In the genomic region with DNA sequence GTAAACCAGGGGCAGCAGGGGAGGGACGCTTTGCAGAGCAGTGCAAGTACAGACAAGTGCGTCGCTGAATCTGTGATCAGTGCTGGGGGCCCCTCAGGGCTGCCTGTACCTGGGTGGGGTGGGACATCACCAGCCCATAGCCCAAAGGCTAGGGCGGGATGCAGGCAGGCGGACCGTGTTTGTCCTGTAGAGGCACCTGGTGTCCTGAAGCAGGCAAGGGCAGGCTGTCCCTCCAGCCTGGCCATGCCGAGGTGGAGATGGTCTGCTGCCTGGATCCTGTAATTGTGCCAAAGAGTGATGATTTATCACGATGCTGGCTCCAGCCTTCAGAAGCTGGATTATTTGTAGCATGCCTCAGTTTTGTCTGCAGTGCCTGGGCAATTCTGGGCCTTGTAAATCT, we compare ENCODE assay signal across 17 cellular contexts.
DNase-seq lines count a peak whose midpoint lies in the region; ATAC-seq and TF ChIP-seq lines count a peak whose summit lies in the region.
"Had no signal": no experiment of that assay in that cellular context is flagged by ENCODE, and none has a peak within 500 bp of the region (broad histone marks: within the 10 kb centered on the region; RNA-seq: fewer than 3 reads in every experiment).

No MANE protein-coding gene starts in this region.

- H3K9me3 ChIP-seq in left ventricle myocardium inferior (replicated peaks) (no peaks in the 10 kb centered on the region), T-helper 17 cell (ENCODE audit: control insufficient read depth, low read length, poor library complexity, severe bottlenecking) (no peaks in the 10 kb centered on the region), aorta (ENCODE audit: control insufficient read depth, low read length) (no peaks in the 10 kb centered on the region)

- no peak overlapping the region for H3K4me3 Mint-ChIP-seq in T-helper 17 cell
- H3K4me3 Mint-ChIP-seq: activated B cell treated with CpG ODN at 0.5 μM for 24 hours had no signal

- H3K36me3 Mint-ChIP-seq in T-helper 17 cell (ENCODE audit: low read depth) = peaks cover 3% of the 10 kb centered on the region

- no peak for DNase-seq in left cardiac atrium
- no peak for DNase-seq in left ventricle myocardium inferior
- no peak for DNase-seq in T-helper 17 cell
- peak; percentile 93 for DNase-seq in left kidney (ENCODE audit: low read depth, low spot score)
- no peak for DNase-seq in aorta
- DNase-seq in inferior parietal cortex (ENCODE audit: extremely low spot score) = no peak
- DNase-seq in NOMO-1 treated with DMSO at 0.1 percent for 48 hours (lab: John Stamatoyannopoulos, UW; ENCODE audit: unreplicated experiment) = no peak
- no peak for DNase-seq in DMS53 (lab: John Stamatoyannopoulos, UW)
- DNase-seq: activated B cell treated with CpG ODN at 0.5 μM for 24 hours; activated effector memory CD4-positive, alpha-beta T cell treated with anti-CD3 and anti-CD28 coated beads, Interleukin-2, amount 50 U/mL, for 16 hours; head of caudate nucleus; Kasumi-1; NCI-H187; NCI-H774; stimulated activated CD4-positive, alpha-beta T cell treated with anti-CD3 and anti-CD28 coated beads, Interleukin-12 subunit alpha, Interleukin-12 subunit beta, amount 100 ng/mL, for 4 hours; stimulated activated naive CD4-positive, alpha-beta T cell treated with Interleukin-2 at 50 U/mL for 16 hours; T-helper 1 cell had no signal

- peak overlapping the region; percentile 77 for H3K27ac Mint-ChIP-seq in T-helper 17 cell
- H3K27ac Mint-ChIP-seq: activated B cell treated with CpG ODN at 0.5 μM for 24 hours had no signal

- H3K36me3 ChIP-seq in left ventricle myocardium inferior = no peaks in the 10 kb centered on the region
- H3K36me3 ChIP-seq in aorta (ENCODE audit: control insufficient read depth in 1 of 2, insufficient read depth in 2 of 2, low read length in 1 of 2) = no peaks in the 10 kb centered on the region

- 70 to 73% methylated on average over 8 of the region's 8 CpGs for WGBS in aorta, 2 donors

- peak; percentile 1 to 6 for ATAC-seq in left cardiac atrium
- no peak for ATAC-seq in T-helper 17 cell
- ATAC-seq in aorta (ENCODE audit: low FRiP score) = peak; percentile 44

- H3K4me1 Mint-ChIP-seq in T-helper 17 cell = peaks cover 5% of the 10 kb centered on the region

- no peak overlapping the region for H3K27ac ChIP-seq in left ventricle myocardium inferior (replicated peaks)
- H3K27ac ChIP-seq in aorta (ENCODE audit: low read depth in 1 of 2, low read length in 2 of 2) = no peak overlapping the region

- H3K4me1 ChIP-seq in left ventricle myocardium inferior (peaks cover 14% of the 10 kb centered on the region), aorta (ENCODE audit: control insufficient read depth in 1 of 2, insufficient read depth in 2 of 2, low read length in 2 of 2) (no peaks in the 10 kb centered on the region)

- H3K27me3 ChIP-seq in left ventricle myocardium inferior (ENCODE audit: low read depth) (no peaks in the 10 kb centered on the region), aorta (ENCODE audit: control insufficient read depth in 1 of 2, insufficient read depth in 2 of 2, low read length in 1 of 2) (no peaks in the 10 kb centered on the region)

- H3K4me3 ChIP-seq in left ventricle myocardium inferior (no peak overlapping the region), aorta (ENCODE audit: low read length in 2 of 2) (no peak overlapping the region)

- TF ChIP-seq CTCF in left ventricle myocardium inferior (IDR thresholded peaks at IDR 0.05; ENCODE audit: borderline replicate concordance) = no peak

- intact Hi-C loops in left cardiac atrium (cut with DNase I) (no loop called here), left ventricle myocardium inferior (cut with micrococcal nuclease) (no loop called here), aorta (cut with DNase I) (no loop called here)

- peaks cover 35% of the 10 kb centered on the region for H3K27me3 Mint-ChIP-seq in T-helper 17 cell
